ENCODE assay signal across 8 cellular contexts in the genomic region with DNA sequence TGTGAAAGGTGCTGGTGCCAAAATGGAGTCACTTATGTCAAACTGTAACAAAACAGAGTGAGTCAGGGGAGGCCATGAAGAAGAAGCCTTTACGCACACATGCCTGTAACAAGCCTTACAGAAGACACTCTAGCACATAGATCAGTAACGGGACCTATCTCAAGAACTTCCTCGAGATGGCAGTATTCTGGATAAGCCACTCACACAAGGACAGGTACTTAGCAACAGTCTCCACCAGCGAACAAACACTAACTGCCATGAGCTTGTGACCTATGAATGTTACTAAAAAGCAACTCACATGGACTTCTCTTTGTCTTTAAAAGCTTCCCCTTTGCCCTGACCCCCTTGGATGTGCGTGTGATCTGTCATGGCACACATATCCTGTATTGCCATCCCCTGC.
DNase-seq lines count a peak whose midpoint lies in the region; ATAC-seq and FAIRE-seq lines count a peak whose summit lies in the region.

No MANE protein-coding gene starts in this region.

- H3K27ac Mint-ChIP-seq in activated naive CD4-positive, alpha-beta T cell treated with anti-CD3 and anti-CD28 coated beads for 36 hours: no peak overlapping the region

- H3K4me3 Mint-ChIP-seq in activated naive CD4-positive, alpha-beta T cell treated with anti-CD3 and anti-CD28 coated beads for 36 hours: no peak overlapping the region

- ATAC-seq in HG03095 (IDR thresholded peaks at IDR 0.05; ENCODE audit: unreplicated experiment) (peak; percentile 73), GM19023 (IDR thresholded peaks at IDR 0.05; ENCODE audit: unreplicated experiment) (no peak)

- CTCF ChIA-PET in activated naive CD4-positive, alpha-beta T cell treated with anti-CD3 and anti-CD28 coated beads for 36 hours (lab: Charles Lee): interaction anchor here (1.6 to 3.5 kb wide), 3 partner anchors 10 to 72 kb away, joined by 5 to 12 read pairs (median 10); no protein-coding TSS in a partner anchor

- no peaks in the 10 kb centered on the region for H3K9me3 Mint-ChIP-seq in activated naive CD4-positive, alpha-beta T cell treated with anti-CD3 and anti-CD28 coated beads for 36 hours

- no peaks in the 10 kb centered on the region for H3K36me3 Mint-ChIP-seq in activated naive CD4-positive, alpha-beta T cell treated with anti-CD3 and anti-CD28 coated beads for 36 hours (ENCODE audit: low read depth)

- DNase-seq in EL (peak; percentile 47), RCC 7860 (ENCODE audit: low spot score) (peak; percentile 54), iPS-NIHi11 (ENCODE audit: low spot score) (peak; percentile 16), Ammon's horn (ENCODE audit: low spot score) (no peak), HCEC 1CT (no peak)
- no peak for DNase-seq in activated naive CD4-positive, alpha-beta T cell treated with anti-CD3 and anti-CD28 coated beads for 36 hours

- intact Hi-C loops in activated naive CD4-positive, alpha-beta T cell treated with anti-CD3 and anti-CD28 coated beads for 36 hours (cut with micrococcal nuclease): no loop called here

- no peak for FAIRE-seq in RCC 7860 (lab: Jason Lieb, UNC)

- peaks cover 3% of the 10 kb centered on the region for H3K27me3 Mint-ChIP-seq in activated naive CD4-positive, alpha-beta T cell treated with anti-CD3 and anti-CD28 coated beads for 36 hours (ENCODE audit: low read depth)

- no peaks in the 10 kb centered on the region for H3K4me1 Mint-ChIP-seq in activated naive CD4-positive, alpha-beta T cell treated with anti-CD3 and anti-CD28 coated beads for 36 hours (ENCODE audit: low read depth)

Comparison
In these comparisons a context has a peak if more than half of its experiments do, and no peak if none do; other contexts are left out.
1. DNase-seq: peak in EL (single experiment), RCC 7860 (single experiment) and iPS-NIHi11 (single experiment); none in activated naive CD4-positive, alpha-beta T cell treated with anti-CD3 and anti-CD28 coated beads for 36 hours (single experiment), Ammon's horn (single experiment) and HCEC 1CT (single experiment).